8 cellular contexts compared by ENCODE assay signal in the genomic region with DNA sequence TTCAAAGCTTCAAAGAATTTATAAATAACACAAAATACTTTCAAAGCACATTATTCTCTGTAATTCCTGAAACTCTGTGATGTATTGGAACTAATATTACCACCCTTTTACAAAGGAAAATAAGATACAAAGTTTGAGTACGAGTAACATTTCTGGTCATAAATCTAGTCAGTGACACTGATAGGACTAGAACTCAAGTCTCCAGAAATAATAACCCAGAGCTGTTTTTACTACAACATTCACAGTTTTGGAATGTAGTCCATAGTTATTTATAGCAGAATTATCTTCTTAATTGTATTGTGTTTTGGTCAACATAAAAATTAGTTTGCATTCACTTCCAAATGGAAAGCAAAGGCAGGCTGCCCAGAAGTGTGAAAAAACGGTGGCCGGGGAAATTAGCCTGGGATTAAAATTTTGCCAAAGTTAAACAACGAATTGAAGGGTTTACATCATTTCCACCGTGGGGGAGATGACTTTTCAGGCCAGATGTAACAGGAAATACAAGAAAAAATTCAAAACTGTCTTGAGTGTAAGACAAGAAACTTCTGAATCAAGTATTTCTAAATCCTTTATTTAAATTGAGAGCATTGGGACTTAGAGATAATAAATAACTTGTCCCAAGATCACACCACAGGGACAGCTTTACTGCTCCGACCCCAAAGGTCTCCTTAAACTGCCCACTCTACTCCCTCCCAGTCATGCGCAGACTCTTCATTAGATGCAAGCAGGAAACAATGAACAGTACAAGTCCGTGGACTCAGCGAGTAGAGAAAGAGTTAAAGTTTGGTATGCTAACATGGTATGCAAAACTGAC.
DNase-seq lines count a peak whose midpoint lies in the region; ATAC-seq and TF ChIP-seq lines count a peak whose summit lies in the region.

No MANE protein-coding gene starts in this region.

- no peak overlapping the region for H3K27ac Mint-ChIP-seq in GM23338
- H3K27ac Mint-ChIP-seq in naive thymus-derived CD8-positive, alpha-beta T cell: peak overlapping the region; percentile 72 to 94 (median 90)

- H4K20me1 ChIP-seq in GM23338 (replicated peaks; ENCODE audit: insufficient read depth): 0 out of 2 replicates have a peak, but pooled peaks cover 3% of the 10 kb centered on the region

- H3K9ac ChIP-seq in NT2/D1 (ENCODE audit: insufficient read length, low read depth): peak overlapping the region; percentile 86

- no peaks in the 10 kb centered on the region; the same call in 1 of the 2 replicates for H3F3A ChIP-seq in GM23338 (replicated peaks; ENCODE audit: low read depth)

- WGBS in ectodermal cell, 2 experiments: 44 to 46% methylated on average over 9 of the region's 9 CpGs

- TF ChIP-seq CTCF in GM23338 (conservative IDR thresholded peaks at IDR 0.05; ENCODE audit: low read depth in 2 of 2): no peak

- no peaks in the 10 kb centered on the region for H3K9me3 Mint-ChIP-seq in GM23338
- no peaks in the 10 kb centered on the region for H3K9me3 Mint-ChIP-seq in naive thymus-derived CD8-positive, alpha-beta T cell

- H3K4me3 ChIP-seq in GM23338 (peak overlapping the region; percentile 98), NT2/D1 (ENCODE audit: insufficient read length, low read depth) (no peak overlapping the region), ectodermal cell (ENCODE audit: insufficient read depth, low read depth, low read length) (peak overlapping the region; percentile 82)

- peak; percentile 11 for DNase-seq in GF-D8 (lab: John Stamatoyannopoulos, UW)
- no peak for DNase-seq in GM23338 (ENCODE audit: low spot score)
- DNase-seq in NT2/D1 (ENCODE audit: low read depth, low spot score): no peak
- DNase-seq in naive thymus-derived CD8-positive, alpha-beta T cell: peak in 1 of 10 donors; percentile 1
- DNase-seq in T-helper 9 cell: no peak
- no peak for DNase-seq in CD1c-positive myeloid dendritic cell (ENCODE audit: extremely low spot score)
- no peak for DNase-seq in substantia nigra (lab: John Stamatoyannopoulos, UW)

- peak overlapping the region; percentile 88 for H3K4me3 Mint-ChIP-seq in GM23338
- peak overlapping the region; percentile 86 to 98 (median 92) for H3K4me3 Mint-ChIP-seq in naive thymus-derived CD8-positive, alpha-beta T cell

- no peaks in the 10 kb centered on the region for H3K36me3 ChIP-seq in GM23338 (ENCODE audit: insufficient read depth)
- no peaks in the 10 kb centered on the region for H3K36me3 ChIP-seq in NT2/D1 (ENCODE audit: insufficient read depth, insufficient read length, low read length)
- no peaks in the 10 kb centered on the region for H3K36me3 ChIP-seq in ectodermal cell (ENCODE audit: control insufficient read depth, insufficient read depth, low read length)

- H3K27me3 Mint-ChIP-seq in GM23338 (ENCODE audit: insufficient read depth, low read depth, poor library complexity): no peaks in the 10 kb centered on the region
- H3K27me3 Mint-ChIP-seq in naive thymus-derived CD8-positive, alpha-beta T cell: peaks cover 0 to 10% (median 2%) of the 10 kb centered on the region in 5 donors

- no peaks in the 10 kb centered on the region; the same call in 2 of the 3 replicates for H3K36me3 Mint-ChIP-seq in GM23338 (ENCODE audit: low read depth)
- no peaks in the 10 kb centered on the region for H3K36me3 Mint-ChIP-seq in naive thymus-derived CD8-positive, alpha-beta T cell

- H3K79me2 ChIP-seq in GM23338 (replicated peaks; ENCODE audit: insufficient read depth): peaks cover 38% of the 10 kb centered on the region

- POLR2A ChIA-PET in naive thymus-derived CD8-positive, alpha-beta T cell (lab: Charles Lee): no interaction called here

- no peak overlapping the region for H2AFZ ChIP-seq in GM23338

- H3K4me1 Mint-ChIP-seq in GM23338: peaks cover 37% of the 10 kb centered on the region
- H3K4me1 Mint-ChIP-seq in naive thymus-derived CD8-positive, alpha-beta T cell: peaks cover 10 to 20% (median 20%) of the 10 kb centered on the region in 4 donors

- H3K27me3 ChIP-seq in GM23338 (ENCODE audit: insufficient read depth) (peaks cover 26% of the 10 kb centered on the region; the same call in 1 of the 2 replicates), NT2/D1 (ENCODE audit: insufficient read depth, insufficient read length) (peaks cover 36% of the 10 kb centered on the region), ectodermal cell (ENCODE audit: control insufficient read depth, insufficient read depth, low read length, poor library complexity, severe bottlenecking) (peaks cover 51% of the 10 kb centered on the region)

- H3K9me2 ChIP-seq in GM23338 (ENCODE audit: insufficient read depth): no peaks in the 10 kb centered on the region

- peak overlapping the region; percentile 100 for H3K4me2 ChIP-seq in GM23338

- H3K4me1 ChIP-seq in GM23338 (ENCODE audit: insufficient read depth) (peaks cover 26% of the 10 kb centered on the region), NT2/D1 (ENCODE audit: insufficient read depth, insufficient read length) (peaks cover 3% of the 10 kb centered on the region), ectodermal cell (ENCODE audit: control insufficient read depth, insufficient read depth, low read length) (peaks cover 15% of the 10 kb centered on the region)

- no peak overlapping the region for H3K27ac ChIP-seq in GM23338 (ENCODE audit: low read depth)
- no peak overlapping the region for H3K27ac ChIP-seq in ectodermal cell (ENCODE audit: insufficient read depth, low read depth, low read length, poor library complexity, severe bottlenecking)
- no peak overlapping the region for H3K27ac ChIP-seq in substantia nigra (ENCODE audit: low read depth, low read length, poor library complexity, severe bottlenecking)

- no peak for ATAC-seq in GM23338
- no peak for ATAC-seq in naive thymus-derived CD8-positive, alpha-beta T cell

- H3K9me3 ChIP-seq in NT2/D1 (ENCODE audit: insufficient read depth, low read length): no peaks in the 10 kb centered on the region
- H3K9me3 ChIP-seq in ectodermal cell (ENCODE audit: control insufficient read depth, low read length): no peaks in the 10 kb centered on the region

TF ChIP-seq in GM23338, 12 proteins besides CTCF, POLR2A, EP300 and RAD21 (continues in another document):
- TF ChIP-seq EZH2phosphoT487 (IDR thresholded peaks at IDR 0.05; ENCODE audit: unreplicated experiment) (no peak), STAT1 (IDR thresholded peaks at IDR 0.05; ENCODE audit: unreplicated experiment) (no peak), EZH2 (IDR thresholded peaks at IDR 0.05; ENCODE audit: low read depth, unreplicated experiment) (no peak), ZNF114 (CRISPR knock-in tag; IDR thresholded peaks at IDR 0.05) (no peak)
- TF ChIP-seq, protein P1, sequence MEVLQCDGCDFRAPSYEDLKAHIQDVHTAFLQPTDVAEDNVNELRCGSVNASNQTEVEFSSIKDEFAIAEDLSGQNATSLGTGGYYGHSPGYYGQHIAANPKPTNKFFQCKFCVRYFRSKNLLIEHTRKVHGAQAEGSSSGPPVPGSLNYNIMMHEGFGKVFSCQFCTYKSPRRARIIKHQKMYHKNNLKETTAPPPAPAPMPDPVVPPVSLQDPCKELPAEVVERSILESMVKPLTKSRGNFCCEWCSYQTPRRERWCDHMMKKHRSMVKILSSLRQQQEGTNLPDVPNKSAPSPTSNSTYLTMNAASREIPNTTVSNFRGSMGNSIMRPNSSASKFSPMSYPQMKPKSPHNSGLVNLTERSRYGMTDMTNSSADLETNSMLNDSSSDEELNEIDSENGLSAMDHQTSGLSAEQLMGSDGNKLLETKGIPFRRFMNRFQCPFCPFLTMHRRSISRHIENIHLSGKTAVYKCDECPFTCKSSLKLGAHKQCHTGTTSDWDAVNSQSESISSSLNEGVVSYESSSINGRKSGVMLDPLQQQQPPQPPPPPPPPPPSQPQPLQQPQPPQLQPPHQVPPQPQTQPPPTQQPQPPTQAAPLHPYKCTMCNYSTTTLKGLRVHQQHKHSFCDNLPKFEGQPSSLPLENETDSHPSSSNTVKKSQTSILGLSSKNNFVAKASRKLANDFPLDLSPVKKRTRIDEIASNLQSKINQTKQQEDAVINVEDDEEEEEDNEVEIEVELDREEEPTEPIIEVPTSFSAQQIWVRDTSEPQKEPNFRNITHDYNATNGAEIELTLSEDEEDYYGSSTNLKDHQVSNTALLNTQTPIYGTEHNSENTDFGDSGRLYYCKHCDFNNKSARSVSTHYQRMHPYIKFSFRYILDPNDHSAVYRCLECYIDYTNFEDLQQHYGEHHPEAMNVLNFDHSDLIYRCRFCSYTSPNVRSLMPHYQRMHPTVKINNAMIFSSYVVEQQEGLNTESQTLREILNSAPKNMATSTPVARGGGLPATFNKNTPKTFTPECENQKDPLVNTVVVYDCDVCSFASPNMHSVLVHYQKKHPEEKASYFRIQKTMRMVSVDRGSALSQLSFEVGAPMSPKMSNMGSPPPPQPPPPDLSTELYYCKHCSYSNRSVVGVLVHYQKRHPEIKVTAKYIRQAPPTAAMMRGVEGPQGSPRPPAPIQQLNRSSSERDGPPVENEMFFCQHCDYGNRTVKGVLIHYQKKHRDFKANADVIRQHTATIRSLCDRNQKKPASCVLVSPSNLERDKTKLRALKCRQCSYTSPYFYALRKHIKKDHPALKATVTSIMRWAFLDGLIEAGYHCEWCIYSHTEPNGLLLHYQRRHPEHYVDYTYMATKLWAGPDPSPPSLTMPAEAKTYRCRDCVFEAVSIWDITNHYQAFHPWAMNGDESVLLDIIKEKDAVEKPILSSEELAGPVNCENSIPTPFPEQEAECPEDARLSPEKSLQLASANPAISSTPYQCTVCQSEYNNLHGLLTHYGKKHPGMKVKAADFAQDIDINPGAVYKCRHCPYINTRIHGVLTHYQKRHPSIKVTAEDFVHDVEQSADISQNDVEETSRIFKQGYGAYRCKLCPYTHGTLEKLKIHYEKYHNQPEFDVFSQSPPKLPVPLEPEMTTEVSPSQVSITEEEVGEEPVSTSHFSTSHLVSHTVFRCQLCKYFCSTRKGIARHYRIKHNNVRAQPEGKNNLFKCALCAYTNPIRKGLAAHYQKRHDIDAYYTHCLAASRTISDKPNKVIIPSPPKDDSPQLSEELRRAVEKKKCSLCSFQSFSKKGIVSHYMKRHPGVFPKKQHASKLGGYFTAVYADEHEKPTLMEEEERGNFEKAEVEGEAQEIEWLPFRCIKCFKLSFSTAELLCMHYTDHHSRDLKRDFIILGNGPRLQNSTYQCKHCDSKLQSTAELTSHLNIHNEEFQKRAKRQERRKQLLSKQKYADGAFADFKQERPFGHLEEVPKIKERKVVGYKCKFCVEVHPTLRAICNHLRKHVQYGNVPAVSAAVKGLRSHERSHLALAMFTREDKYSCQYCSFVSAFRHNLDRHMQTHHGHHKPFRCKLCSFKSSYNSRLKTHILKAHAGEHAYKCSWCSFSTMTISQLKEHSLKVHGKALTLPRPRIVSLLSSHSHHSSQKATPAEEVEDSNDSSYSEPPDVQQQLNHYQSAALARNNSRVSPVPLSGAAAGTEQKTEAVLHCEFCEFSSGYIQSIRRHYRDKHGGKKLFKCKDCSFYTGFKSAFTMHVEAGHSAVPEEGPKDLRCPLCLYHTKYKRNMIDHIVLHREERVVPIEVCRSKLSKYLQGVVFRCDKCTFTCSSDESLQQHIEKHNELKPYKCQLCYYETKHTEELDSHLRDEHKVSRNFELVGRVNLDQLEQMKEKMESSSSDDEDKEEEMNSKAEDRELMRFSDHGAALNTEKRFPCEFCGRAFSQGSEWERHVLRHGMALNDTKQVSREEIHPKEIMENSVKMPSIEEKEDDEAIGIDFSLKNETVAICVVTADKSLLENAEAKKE (CRISPR knock-in tag; IDR thresholded peaks at IDR 0.05): no peak
